In genomic region chr14:49620182-49621113, GRCh38 we compare ENCODE assay signal across 8 cellular contexts. TPM values are rescaled to one million over a fixed set of nuclear protein-coding genes. Genes with fewer than 3 reads are reported as not detected.
DNase-seq lines count a peak whose midpoint lies in the region; TF ChIP-seq lines count a peak whose summit lies in the region.

TSS of gene MGAT2 (plus strand) at chr14:49620799. CDS start at chr14:49621269, 470 bp downstream.
TSS of gene RPL36AL (minus strand) at chr14:49620626. CDS start at chr14:49619104, 1,522 bp downstream.

- H3F3A ChIP-seq in MM.1S (ENCODE audit: insufficient read depth, low read length) (peaks cover 11% of the 10 kb centered on the region), neural progenitor cell (ENCODE audit: low read depth) (peaks cover 52% of the 10 kb centered on the region)

- no peaks in the 10 kb centered on the region for H3K9me2 ChIP-seq in MM.1S (replicated peaks; ENCODE audit: insufficient read depth, low read length)

- H3K4me2 ChIP-seq in MM.1S (ENCODE audit: low read depth, low read length), result peak within 1 kb of the TSS; percentile 82
- peak within 1 kb of the TSS; percentile 95 for H3K4me2 ChIP-seq in neural progenitor cell

- peaks cover 34% of the 10 kb centered on the region for H3K4me1 Mint-ChIP-seq in neural progenitor cell

- peaks cover 23% of the 10 kb centered on the region for H3K36me3 Mint-ChIP-seq in neural progenitor cell

- H3K9me3 ChIP-seq in MM.1S (replicated peaks; ENCODE audit: insufficient read depth, low read length), result no peaks in the 10 kb centered on the region
- H3K9me3 ChIP-seq in neural progenitor cell (ENCODE audit: low read depth), result no peaks in the 10 kb centered on the region

- peak within 1 kb of the TSS; percentile 95 for H3K27ac Mint-ChIP-seq in neural progenitor cell

- TF ChIP-seq CTCF in MM.1S (IDR thresholded peaks at IDR 0.05; ENCODE audit: low read length) (0 out of 2 replicates have a peak, but pooled peaks have one; percentile 4), foreskin fibroblast (IDR thresholded peaks at IDR 0.05; ENCODE audit: low read depth, low read length) (peak; percentile 39), neural progenitor cell (IDR thresholded peaks at IDR 0.05) (peak; percentile 40)

- H4K20me1 ChIP-seq in MM.1S (ENCODE audit: insufficient read depth, low read length), result no peaks in the 10 kb centered on the region
- peaks cover 48% of the 10 kb centered on the region for H4K20me1 ChIP-seq in neural progenitor cell (ENCODE audit: low read depth)

- no peaks in the 10 kb centered on the region for H3K9me3 Mint-ChIP-seq in neural progenitor cell

- peak within 1 kb of the TSS; percentile 100 for H3K4me3 Mint-ChIP-seq in neural progenitor cell

- H3K27ac ChIP-seq in MM.1S (ENCODE audit: low read length) (peak within 1 kb of the TSS; percentile 98), neural progenitor cell (peak within 1 kb of the TSS; percentile 88)

- DNase-seq in GF-D8 (lab: John Stamatoyannopoulos, UW), result peak; percentile 92
- DNase-seq in HCEC 1CT, result peak; percentile 98
- DNase-seq in MM.1S, result peak; percentile 92
- DNase-seq in SIG-M5 (lab: John Stamatoyannopoulos, UW), result peak; percentile 76
- peak; percentile 92 for DNase-seq in activated gamma-delta T cell treated with Interleukin-2 at 50 U/mL for 16 hours
- peak; percentile 99 to 100 for DNase-seq in foreskin fibroblast
- DNase-seq in neural progenitor cell (ENCODE audit: low spot score), result peak; percentile 99
- peak; percentile 98 for DNase-seq in stromal cell of bone marrow (ENCODE audit: low read depth)

- H3K9ac ChIP-seq in MM.1S (ENCODE audit: low read length), result peak within 1 kb of the TSS; percentile 95
- peak within 1 kb of the TSS; percentile 65 for H3K9ac ChIP-seq in neural progenitor cell

- H3K27me3 Mint-ChIP-seq in neural progenitor cell (ENCODE audit: insufficient read depth, low read depth), result peaks cover 5% of the 10 kb centered on the region

- H2AFZ ChIP-seq in MM.1S (ENCODE audit: low read length), result peak within 1 kb of the TSS; percentile 56
- peak within 1 kb of the TSS; percentile 50 for H2AFZ ChIP-seq in neural progenitor cell (replicated peaks)

- H3K4me3 ChIP-seq in MM.1S (ENCODE audit: low read length) (peak within 1 kb of the TSS; percentile 81), foreskin fibroblast (ENCODE audit: low read depth in 1 of 2, low read length in 2 of 2) (peak within 1 kb of the TSS; percentile 84 to 99), neural progenitor cell (peak within 1 kb of the TSS; percentile 72)

- H3K79me2 ChIP-seq in MM.1S (ENCODE audit: low read length) (peaks cover 57% of the 10 kb centered on the region), neural progenitor cell (ENCODE audit: low read depth) (peaks cover 68% of the 10 kb centered on the region)

- H3K36me3 ChIP-seq in MM.1S (replicated peaks; ENCODE audit: insufficient read depth, low read length) (no peaks in the 10 kb centered on the region), neural progenitor cell (peaks cover 18% of the 10 kb centered on the region)

- H3K4me1 ChIP-seq in MM.1S (ENCODE audit: low read length), result no peaks in the 10 kb centered on the region
- peaks cover 22% of the 10 kb centered on the region for H3K4me1 ChIP-seq in neural progenitor cell

- no peaks in the 10 kb centered on the region for H3K27me3 ChIP-seq in MM.1S (replicated peaks; ENCODE audit: insufficient read depth, low read length)
- no peaks in the 10 kb centered on the region for H3K27me3 ChIP-seq in neural progenitor cell

RNA-seq across cellular contexts. Expression of gene MGAT2, which starts in this region (rescaled TPM):
- total RNA-seq in neural progenitor cell (ENCODE audit: low replicate concordance), result 30.3 and 31.7 TPM in 2 replicates

RNA-seq across cellular contexts. Expression of gene RPL36AL, which starts in this region (rescaled TPM):
- total RNA-seq in neural progenitor cell (ENCODE audit: low replicate concordance), result 130 and 170 TPM in 2 replicates

Comparison
In these comparisons a context has a peak if more than half of its experiments do, and no peak if none do; other contexts are left out.
1. Peak in every context shown above with its lines: DNase-seq, H3K4me3 ChIP-seq and H3K27ac ChIP-seq.